11 cellular contexts compared by ENCODE assay signal in the genomic region with DNA sequence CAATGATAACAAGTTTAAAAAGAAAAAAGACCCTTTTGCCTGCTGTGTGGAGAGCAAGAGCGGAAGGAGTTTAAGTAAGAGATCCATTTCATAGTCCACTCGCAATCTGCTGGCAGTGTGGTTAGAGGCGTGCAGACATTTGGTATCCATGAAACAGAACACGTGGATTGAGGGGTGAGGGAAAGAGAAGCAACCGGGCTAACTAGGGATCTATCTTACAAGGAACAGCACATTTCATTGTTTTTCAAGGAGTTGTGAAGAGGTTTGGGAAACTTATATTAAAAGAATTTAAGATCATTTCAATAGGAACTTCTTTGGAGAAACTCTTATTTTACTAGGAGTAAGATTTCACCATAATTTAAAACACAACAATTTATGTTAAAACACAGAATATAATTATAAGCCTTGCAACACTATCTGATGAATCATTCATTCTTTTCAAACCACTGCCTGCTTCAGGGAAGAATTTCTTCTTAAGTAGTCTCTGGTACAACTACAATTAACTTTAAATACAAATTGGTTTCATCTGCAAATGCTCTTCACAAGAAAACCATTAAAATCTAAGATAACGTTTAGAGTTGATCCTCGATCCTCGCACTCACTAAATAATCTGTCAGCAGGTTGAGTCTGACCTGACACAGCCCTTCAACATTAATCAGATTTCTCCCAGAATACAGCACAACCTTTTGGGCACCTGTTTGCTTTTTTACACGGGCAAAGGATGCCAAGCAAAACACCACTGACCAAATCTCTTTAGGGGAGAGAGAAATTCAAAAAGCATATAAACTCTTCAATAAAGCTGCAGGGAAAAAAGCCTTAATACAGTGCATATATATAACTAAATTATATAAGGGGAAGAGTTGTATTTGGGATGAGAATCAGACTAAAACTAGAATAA. TPM values are rescaled to one million over a fixed set of nuclear protein-coding genes. Genes with fewer than 3 reads are reported as not detected.
A peak's percentile ranks its signal among the peaks of the same experiment; 100 is the strongest.
DNase-seq lines count a peak whose midpoint lies in the region; FAIRE-seq and TF ChIP-seq lines count a peak whose summit lies in the region.
"Had no signal": no experiment of that assay in that cellular context is flagged by ENCODE, and none has a peak within 500 bp of the region (broad histone marks: within the 10 kb centered on the region; RNA-seq: fewer than 3 reads in every experiment).

No MANE protein-coding gene starts in this region.

- no peak for TF ChIP-seq POLR2A in sigmoid colon (IDR thresholded peaks at IDR 0.05)

- intact Hi-C loops in sigmoid colon (cut with DNase I), result no loop called here

- peaks cover 0 to 60% (median 50%) of the 10 kb centered on the region in 4 donors for H3K4me1 ChIP-seq in sigmoid colon

- FAIRE-seq in RCC 7860 (lab: Jason Lieb, UNC), result peak; percentile 63
- FAIRE-seq: GM18507 had no signal

- H3K27me3 ChIP-seq in sigmoid colon, result no peaks in the 10 kb centered on the region
- H3K27me3 ChIP-seq: esophagus squamous epithelium had no signal

- H3K36me3 ChIP-seq in sigmoid colon, result no peaks in the 10 kb centered on the region

- DNase-seq in GM04503 (ENCODE audit: low read depth) (peak; percentile 56), RCC 7860 (ENCODE audit: low spot score) (no peak), fibroblast of peridontal ligament (ENCODE audit: extremely low read depth) (peak; percentile 92), sigmoid colon (no peak), GM10248 (ENCODE audit: extremely low spot score) (no peak), iPS-NIHi7 (ENCODE audit: extremely low spot score) (no peak), NCI-H524 treated with DMSO at 0.1 percent for 48 hours (lab: John Stamatoyannopoulos, UW) (no peak), NCI-H2171 treated with DMSO at 0.1 percent for 48 hours (lab: John Stamatoyannopoulos, UW) (no peak)
- DNase-seq: esophagus squamous epithelium, occipital lobe had no signal

- 66 to 75% methylated on average over 9 of the region's 9 CpGs for WGBS in sigmoid colon, 2 donors

- no peak for TF ChIP-seq EP300 in sigmoid colon (IDR thresholded peaks at IDR 0.05)

- no peak for TF ChIP-seq CTCF in sigmoid colon (IDR thresholded peaks at IDR 0.05)
- TF ChIP-seq CTCF in GM10248 (IDR thresholded peaks at IDR 0.05; ENCODE audit: control extremely low read depth, extremely low read depth, low read depth, missing control alignments), result no peak

- no peak overlapping the region for H3K4me3 ChIP-seq in sigmoid colon
- H3K4me3 ChIP-seq: esophagus squamous epithelium had no signal

- no peaks in the 10 kb centered on the region for H3K9me3 ChIP-seq in sigmoid colon
- H3K9me3 ChIP-seq: esophagus squamous epithelium had no signal

- POLR2A ChIA-PET in GM10248 (lab: Yijun Ruan, JAX), result no interaction called here

- H3K27ac ChIP-seq in sigmoid colon, result peak overlapping the region; percentile 40 to 59 (median 56)

- CTCF ChIA-PET in GM10248 (lab: Yijun Ruan, JAX), result interaction anchor here (0.9 to 1.5 kb wide), 2 partner anchors 12 to 20 kb away, joined by 3 to 5 read pairs; no protein-coding TSS in a partner anchor

RNA-seq across cellular contexts. Expression of a gene that starts 27.4 kb away (rescaled TPM):
- 10 to 100 TPM; 19.4 to 30.3 (median 22.5) TPM for total RNA-seq in sigmoid colon
- polyA plus RNA-seq in sigmoid colon, result 10 to 100 TPM; 16.1 to 24.5 (median 18.6) TPM

RNA-seq across cellular contexts. Expression of a gene that starts 53.6 kb away (rescaled TPM):
- under 1 TPM; 0.41 to 0.71 (median 0.61) TPM for total RNA-seq in sigmoid colon
- polyA plus RNA-seq in sigmoid colon, result under 1 TPM in 2 of 3 donors, not detected in 1; 0.36 to 0.46 TPM

RNA-seq across cellular contexts. Expression of a gene that starts 53.8 kb away (rescaled TPM):
- 100 to 1,000 TPM; 120 to 209 (median 172) TPM for total RNA-seq in sigmoid colon
- 100 to 1,000 TPM; 157 to 281 (median 206) TPM for polyA plus RNA-seq in sigmoid colon

RNA-seq across cellular contexts. Expression of a gene that starts 58.2 kb away (rescaled TPM):
- 10 to 100 TPM; 34.6 to 38.6 (median 35.6) TPM for total RNA-seq in sigmoid colon
- 1 to 10 TPM in 2 of 3 donors, under 1 TPM in 1; 0.92 to 8.7 (median 6.6) TPM for polyA plus RNA-seq in sigmoid colon

Comparison
In these comparisons a context has a peak if more than half of its experiments do, and no peak if none do; other contexts are left out.
1. DNase-seq: peak in GM04503 (single experiment) and fibroblast of peridontal ligament (single experiment); none in RCC 7860 (single experiment), sigmoid colon (single experiment), GM10248 (single experiment), iPS-NIHi7 (single experiment), NCI-H524 treated with DMSO at 0.1 percent for 48 hours (single experiment) and NCI-H2171 treated with DMSO at 0.1 percent for 48 hours (single experiment).